In the genomic region with DNA sequence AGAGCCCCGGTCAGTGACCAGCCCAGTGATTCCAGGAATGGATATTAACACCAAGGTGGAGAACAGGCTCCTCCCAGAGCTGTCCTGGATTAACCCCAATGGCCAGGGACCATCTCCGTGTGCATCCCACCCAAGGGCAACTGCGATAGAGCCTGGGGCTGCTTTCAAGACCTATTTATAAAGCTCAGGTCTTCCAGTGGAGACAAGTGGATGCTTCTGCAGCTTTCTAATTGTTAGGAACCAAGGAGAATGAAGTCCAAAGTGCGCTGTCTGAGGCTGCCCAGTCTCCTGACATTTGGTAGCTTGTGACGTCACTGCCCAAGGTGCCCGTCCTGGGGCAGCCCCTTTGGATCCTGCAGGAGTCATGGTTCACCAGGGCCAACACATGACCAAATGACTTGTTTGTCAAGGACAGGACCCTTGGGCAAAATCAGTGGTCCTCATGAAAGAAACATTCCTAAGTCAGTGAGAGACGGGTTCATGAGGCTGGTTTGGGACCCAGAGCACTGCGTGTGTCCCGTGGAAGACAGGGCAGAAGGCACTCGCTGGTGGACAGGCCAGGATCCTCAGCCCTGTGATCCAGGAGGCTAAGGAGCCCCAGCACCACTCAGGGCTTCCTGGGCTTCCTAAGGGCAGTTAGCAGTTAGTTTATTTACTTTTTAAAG, we compare ENCODE assay signal across 24 cellular contexts.
"Had no signal": no experiment of that assay in that cellular context is flagged by ENCODE, and none has a peak within 500 bp of the region (broad histone marks: within the 10 kb centered on the region; RNA-seq: fewer than 3 reads in every experiment).

No MANE protein-coding gene starts in this region.

- H3K9me3 ChIP-seq: Peyer's patch had no signal

- DNase-seq: activated CD4-positive, alpha-beta memory T cell treated with anti-CD3 and anti-CD28 coated beads, Interleukin-2, amount 10 ng/mL, durations not matched to agents 7 days and 5 days; activated CD4-positive, alpha-beta T cell treated with anti-CD3 and anti-CD28 coated beads, Interleukin-2, amount 10 ng/mL, durations not matched to agents 7 days and 5 days; activated CD4-positive, CD25-positive, alpha-beta regulatory T cell; activated gamma-delta T cell treated with Interleukin-2 at 50 U/mL for 16 hours; activated naive CD4-positive, alpha-beta T cell treated with anti-CD3 and anti-CD28 coated beads, Interleukin-2, amount 10 ng/mL, durations not matched to agents 7 days and 5 days; activated naive CD8-positive, alpha-beta T cell treated with anti-CD3 and anti-CD28 coated beads for 36 hours; activated T-cell treated with anti-CD3 and anti-CD28 coated beads, Interleukin-2, amount 50 U/mL, for 4 hours; brain microvascular endothelial cell; MG63; NCI-H1105; NCI-H1436; NCI-H1694 treated with DMSO at 0.1 percent for 48 hours; NCI-H2029 treated with DMSO at 0.1 percent for 48 hours; NCI-H345; NCI-H510A; Peyer's patch; Right ventricle myocardium superior; SK-N-SH; T-helper 1 cell had no signal

- H3K4me2 ChIP-seq: SK-N-SH had no signal

- H3K9ac ChIP-seq: SK-N-SH had no signal

- H3K27me3 ChIP-seq: cardiac muscle cell, MG63, Peyer's patch, SJCRH30 had no signal

- ATAC-seq: activated T-cell treated with anti-CD3 and anti-CD28 coated beads, Interleukin-2, amount 50 U/mL, for 4 hours; activated T-helper 17 cell treated with anti-CD3 and anti-CD28 coated beads, Interleukin-2, amount 50 U/mL, for 72 hours had no signal

- H3K9me2 ChIP-seq: SK-N-SH had no signal

- H3K27ac ChIP-seq: brain microvascular endothelial cell, cardiac muscle cell, Peyer's patch, RWPE1, VCaP had no signal

- H3K36me3 ChIP-seq: brain microvascular endothelial cell, cardiac muscle cell, MG63, Peyer's patch, SJCRH30 had no signal

- H3K4me3 ChIP-seq: cardiac muscle cell, MG63, Peyer's patch, SJCRH30 had no signal
